Comparison of ENCODE assay signal across 9 cellular contexts in the genomic region with DNA sequence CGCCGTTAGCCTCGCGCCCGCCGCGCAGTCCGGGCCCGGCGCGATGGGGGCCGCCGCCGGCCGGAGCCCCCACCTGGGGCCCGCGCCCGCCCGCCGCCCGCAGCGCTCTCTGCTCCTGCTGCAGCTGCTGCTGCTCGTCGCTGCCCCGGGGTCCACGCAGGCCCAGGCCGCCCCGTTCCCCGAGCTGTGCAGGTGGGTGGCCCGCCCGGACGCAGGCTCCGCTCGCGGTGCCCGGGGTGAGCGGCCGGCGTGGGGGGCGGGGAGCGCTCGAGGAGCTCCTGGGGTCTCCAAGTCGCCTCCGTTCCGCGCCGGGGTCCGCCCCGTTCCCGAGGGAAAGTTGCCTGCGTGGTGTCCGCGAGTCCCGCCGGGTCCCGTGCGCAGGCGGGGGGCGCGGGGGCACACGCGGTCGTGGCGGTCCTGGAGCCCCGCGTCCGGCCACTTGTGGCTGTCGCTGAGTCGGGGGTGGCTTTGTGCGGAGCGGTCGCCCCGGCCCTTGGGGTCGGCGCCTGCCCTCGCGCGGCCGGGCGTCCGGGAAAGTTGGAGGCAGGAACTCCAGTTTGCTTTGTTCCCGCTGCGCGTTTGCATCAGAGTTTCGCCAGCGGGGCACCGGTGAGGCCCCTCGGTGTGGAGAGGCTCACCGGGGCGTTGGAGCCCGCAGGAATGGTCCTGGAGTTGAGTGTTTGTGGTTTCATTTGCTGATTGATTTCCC. TPM values are rescaled to one million over a fixed set of nuclear protein-coding genes. Genes with fewer than 3 reads are reported as not detected.
DNase-seq lines count a peak whose midpoint lies in the region; ATAC-seq, FAIRE-seq and TF ChIP-seq lines count a peak whose summit lies in the region.
"Had no signal": no experiment of that assay in that cellular context is flagged by ENCODE, and none has a peak within 500 bp of the region (broad histone marks: within the 10 kb centered on the region; RNA-seq: fewer than 3 reads in every experiment).

No MANE protein-coding gene starts in this region.

- peaks cover 4% of the 10 kb centered on the region for H3K27me3 Mint-ChIP-seq in GM23338 (ENCODE audit: insufficient read depth, low read depth, poor library complexity)
- no peaks in the 10 kb centered on the region for H3K27me3 Mint-ChIP-seq in activated T-helper 17 cell treated with anti-CD3 and anti-CD28 coated beads, Interleukin-2, amount 50 U/mL, for 72 hours

- ATAC-seq in GM23338 = peak; percentile 50
- peak; percentile 44 for ATAC-seq in activated T-helper 17 cell treated with anti-CD3 and anti-CD28 coated beads, Interleukin-2, amount 50 U/mL, for 72 hours (replicated peaks)

- H2AFZ ChIP-seq in GM23338 (no peak overlapping the region; the same call in 1 of the 2 replicates), parathyroid adenoma (peak overlapping the region; percentile 64)

- H3K4me2 ChIP-seq in GM23338 (peak overlapping the region; percentile 80), parathyroid adenoma (ENCODE audit: low read length) (peak overlapping the region; percentile 74)

- H3K27me3 ChIP-seq in GM23338 (ENCODE audit: insufficient read depth) (peaks cover 18% of the 10 kb centered on the region; the same call in 1 of the 2 replicates), parathyroid adenoma (ENCODE audit: control insufficient read depth, insufficient read depth, low read length) (no peaks in the 10 kb centered on the region)

- FAIRE-seq in frontal cortex (lab: Jason Lieb, UNC) = no peak
- FAIRE-seq: colon had no signal

- peak overlapping the region; percentile 95 for H3K4me3 Mint-ChIP-seq in GM23338
- H3K4me3 Mint-ChIP-seq in activated T-helper 17 cell treated with anti-CD3 and anti-CD28 coated beads, Interleukin-2, amount 50 U/mL, for 72 hours = peak overlapping the region; percentile 97

- H4K20me1 ChIP-seq in GM23338 (replicated peaks; ENCODE audit: insufficient read depth) = peaks cover 27% of the 10 kb centered on the region

- H3K27ac Mint-ChIP-seq in GM23338 = no peak overlapping the region; the same call in 1 of the 2 replicates
- H3K27ac Mint-ChIP-seq in activated T-helper 17 cell treated with anti-CD3 and anti-CD28 coated beads, Interleukin-2, amount 50 U/mL, for 72 hours = peak overlapping the region; percentile 95

- H3K27ac ChIP-seq in GM23338 (ENCODE audit: low read depth) (no peak overlapping the region), parathyroid adenoma (peak overlapping the region; percentile 62)

- DNase-seq in GM23338 (ENCODE audit: low spot score) = peak; percentile 65
- no peak for DNase-seq in LNCaP clone FGC (ENCODE audit: low read depth)
- peak; percentile 36 to 52 for DNase-seq in frontal cortex (ENCODE audit: low spot score in 2 of 2)
- no peak for DNase-seq in GM20000 (ENCODE audit: low spot score)
- no peak for DNase-seq in GF-D8 (lab: John Stamatoyannopoulos, UW)

- no peaks in the 10 kb centered on the region for H3K9me3 ChIP-seq in parathyroid adenoma (ENCODE audit: control insufficient read depth, low read length)

- H3K9ac ChIP-seq in parathyroid adenoma = no peak overlapping the region

- peaks cover 3% of the 10 kb centered on the region; the same call in 2 of the 3 replicates for H3K36me3 Mint-ChIP-seq in GM23338 (ENCODE audit: low read depth)
- H3K36me3 Mint-ChIP-seq in activated T-helper 17 cell treated with anti-CD3 and anti-CD28 coated beads, Interleukin-2, amount 50 U/mL, for 72 hours (ENCODE audit: low read depth) = peaks cover 24% of the 10 kb centered on the region

- H3K79me2 ChIP-seq in GM23338 (replicated peaks; ENCODE audit: insufficient read depth) (peaks cover 48% of the 10 kb centered on the region), parathyroid adenoma (peaks cover 11% of the 10 kb centered on the region)

- H3K4me1 ChIP-seq in GM23338 (ENCODE audit: insufficient read depth) (peaks cover 39% of the 10 kb centered on the region), parathyroid adenoma (no peaks in the 10 kb centered on the region)

- H3K9me2 ChIP-seq in GM23338 (ENCODE audit: insufficient read depth) = no peaks in the 10 kb centered on the region

- no peaks in the 10 kb centered on the region for H3F3A ChIP-seq in GM23338 (replicated peaks; ENCODE audit: low read depth)

- H3K9me3 Mint-ChIP-seq in GM23338 = no peaks in the 10 kb centered on the region
- no peaks in the 10 kb centered on the region for H3K9me3 Mint-ChIP-seq in activated T-helper 17 cell treated with anti-CD3 and anti-CD28 coated beads, Interleukin-2, amount 50 U/mL, for 72 hours

- H3K4me1 Mint-ChIP-seq in GM23338 = peaks cover 43% of the 10 kb centered on the region
- peaks cover 35% of the 10 kb centered on the region for H3K4me1 Mint-ChIP-seq in activated T-helper 17 cell treated with anti-CD3 and anti-CD28 coated beads, Interleukin-2, amount 50 U/mL, for 72 hours

- H3K36me3 ChIP-seq in GM23338 (ENCODE audit: insufficient read depth) (no peaks in the 10 kb centered on the region), parathyroid adenoma (ENCODE audit: control insufficient read depth, insufficient read depth, low read length) (no peaks in the 10 kb centered on the region)

- TF ChIP-seq CTCF in GM12875 (IDR thresholded peaks at IDR 0.05; ENCODE audit: borderline replicate concordance, insufficient read depth, low read depth, low read length) = no peak
- TF ChIP-seq CTCF in GM23338 (conservative IDR thresholded peaks at IDR 0.05; ENCODE audit: low read depth in 2 of 2) = no peak
- TF ChIP-seq CTCF in LNCaP clone FGC (IDR thresholded peaks at IDR 0.05; ENCODE audit: control insufficient read depth, extremely low read depth, insufficient read depth) = no peak
- no peak for TF ChIP-seq CTCF in parathyroid adenoma (IDR thresholded peaks at IDR 0.05)
- no peak for TF ChIP-seq CTCF in GM20000 (IDR thresholded peaks at IDR 0.05; ENCODE audit: extremely low read depth, missing control alignments)

- H3K4me3 ChIP-seq in GM12875 (ENCODE audit: low read depth, low read length) = peak overlapping the region; percentile 73
- peak overlapping the region; percentile 57 for H3K4me3 ChIP-seq in GM23338
- peak overlapping the region; percentile 79 for H3K4me3 ChIP-seq in LNCaP clone FGC (ENCODE audit: low read depth, low read length)
- H3K4me3 ChIP-seq in parathyroid adenoma (ENCODE audit: low read depth, low read length) = peak overlapping the region; percentile 77

TF ChIP-seq in GM23338, 12 proteins besides CTCF, POLR2A, EP300 and RAD21 (continues in another document):
- TF ChIP-seq POLR2AphosphoS5 (IDR thresholded peaks at IDR 0.05; ENCODE audit: low read depth) (no peak; the same call in 1 of the 2 replicates), NANOG (IDR thresholded peaks at IDR 0.05; ENCODE audit: borderline replicate concordance) (no peak), EZH2phosphoT487 (IDR thresholded peaks at IDR 0.05; ENCODE audit: unreplicated experiment) (no peak), ZNF114 (CRISPR knock-in tag; IDR thresholded peaks at IDR 0.05) (no peak), JUNB (IDR thresholded peaks at IDR 0.05; ENCODE audit: unreplicated experiment) (no peak)
- TF ChIP-seq, protein P1, sequence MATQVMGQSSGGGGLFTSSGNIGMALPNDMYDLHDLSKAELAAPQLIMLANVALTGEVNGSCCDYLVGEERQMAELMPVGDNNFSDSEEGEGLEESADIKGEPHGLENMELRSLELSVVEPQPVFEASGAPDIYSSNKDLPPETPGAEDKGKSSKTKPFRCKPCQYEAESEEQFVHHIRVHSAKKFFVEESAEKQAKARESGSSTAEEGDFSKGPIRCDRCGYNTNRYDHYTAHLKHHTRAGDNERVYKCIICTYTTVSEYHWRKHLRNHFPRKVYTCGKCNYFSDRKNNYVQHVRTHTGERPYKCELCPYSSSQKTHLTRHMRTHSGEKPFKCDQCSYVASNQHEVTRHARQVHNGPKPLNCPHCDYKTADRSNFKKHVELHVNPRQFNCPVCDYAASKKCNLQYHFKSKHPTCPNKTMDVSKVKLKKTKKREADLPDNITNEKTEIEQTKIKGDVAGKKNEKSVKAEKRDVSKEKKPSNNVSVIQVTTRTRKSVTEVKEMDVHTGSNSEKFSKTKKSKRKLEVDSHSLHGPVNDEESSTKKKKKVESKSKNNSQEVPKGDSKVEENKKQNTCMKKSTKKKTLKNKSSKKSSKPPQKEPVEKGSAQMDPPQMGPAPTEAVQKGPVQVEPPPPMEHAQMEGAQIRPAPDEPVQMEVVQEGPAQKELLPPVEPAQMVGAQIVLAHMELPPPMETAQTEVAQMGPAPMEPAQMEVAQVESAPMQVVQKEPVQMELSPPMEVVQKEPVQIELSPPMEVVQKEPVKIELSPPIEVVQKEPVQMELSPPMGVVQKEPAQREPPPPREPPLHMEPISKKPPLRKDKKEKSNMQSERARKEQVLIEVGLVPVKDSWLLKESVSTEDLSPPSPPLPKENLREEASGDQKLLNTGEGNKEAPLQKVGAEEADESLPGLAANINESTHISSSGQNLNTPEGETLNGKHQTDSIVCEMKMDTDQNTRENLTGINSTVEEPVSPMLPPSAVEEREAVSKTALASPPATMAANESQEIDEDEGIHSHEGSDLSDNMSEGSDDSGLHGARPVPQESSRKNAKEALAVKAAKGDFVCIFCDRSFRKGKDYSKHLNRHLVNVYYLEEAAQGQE (IDR thresholded peaks at IDR 0.05; ENCODE audit: unreplicated experiment) = no peak

RNA-seq across cellular contexts. Expression of a gene that starts 0.5 kb away (rescaled TPM):
- total RNA-seq in GM23338 (2014; rRNA removed; shearing (Covaris generic)) = 76.4 and 80.4 TPM in 2 replicates
- 11.7 and 12.5 TPM in 2 replicates for polyA plus RNA-seq in GM23338 (2016; fragmentation: Nextera tagmentation; extraction: Ambion mirVana)
- 10 to 100 TPM; 68.2 to 82.2 TPM for total RNA-seq in activated T-helper 17 cell treated with anti-CD3 and anti-CD28 coated beads, Interleukin-2, amount 50 U/mL, for 72 hours
- 20.8 TPM for total RNA-seq in frontal cortex

Comparison
In these comparisons a context has a peak if more than half of its experiments do, and no peak if none do; other contexts are left out.
1. DNase-seq: peak in GM23338 (single experiment) and frontal cortex (2 of 2); none in LNCaP clone FGC (single experiment), GM20000 (single experiment) and GF-D8 (single experiment).
2. Peak in every context shown above with its lines, with median percentiles within 50 percentile points of each other: H3K4me3 ChIP-seq.